ENCODE assay signal across 1 cellular context in the genomic region with DNA sequence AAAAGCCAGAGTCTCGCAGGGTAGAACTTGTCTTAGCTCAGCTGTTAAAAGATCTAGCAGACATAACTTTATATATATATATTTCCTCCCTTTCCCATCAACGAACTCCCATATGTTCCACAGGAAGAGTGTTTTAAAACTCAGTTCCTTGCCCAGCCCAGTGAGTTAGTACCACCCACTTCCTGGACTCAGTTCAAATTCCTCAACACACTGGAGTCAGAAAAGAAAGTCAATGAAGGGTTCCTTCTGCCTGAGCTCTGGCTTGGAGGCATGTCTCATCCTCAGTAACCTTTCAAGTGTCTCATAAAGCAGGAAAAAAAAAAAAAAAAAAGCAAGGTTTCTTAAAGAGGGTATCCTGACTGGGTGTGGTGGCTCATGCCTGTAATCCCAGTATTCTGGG.
TF ChIP-seq lines count a peak whose summit lies in the region.

No MANE protein-coding gene starts in this region.

TF ChIP-seq in HepG2, 621 proteins besides CTCF, POLR2A, EP300 and RAD21:
- TF ChIP-seq, protein P1, sequence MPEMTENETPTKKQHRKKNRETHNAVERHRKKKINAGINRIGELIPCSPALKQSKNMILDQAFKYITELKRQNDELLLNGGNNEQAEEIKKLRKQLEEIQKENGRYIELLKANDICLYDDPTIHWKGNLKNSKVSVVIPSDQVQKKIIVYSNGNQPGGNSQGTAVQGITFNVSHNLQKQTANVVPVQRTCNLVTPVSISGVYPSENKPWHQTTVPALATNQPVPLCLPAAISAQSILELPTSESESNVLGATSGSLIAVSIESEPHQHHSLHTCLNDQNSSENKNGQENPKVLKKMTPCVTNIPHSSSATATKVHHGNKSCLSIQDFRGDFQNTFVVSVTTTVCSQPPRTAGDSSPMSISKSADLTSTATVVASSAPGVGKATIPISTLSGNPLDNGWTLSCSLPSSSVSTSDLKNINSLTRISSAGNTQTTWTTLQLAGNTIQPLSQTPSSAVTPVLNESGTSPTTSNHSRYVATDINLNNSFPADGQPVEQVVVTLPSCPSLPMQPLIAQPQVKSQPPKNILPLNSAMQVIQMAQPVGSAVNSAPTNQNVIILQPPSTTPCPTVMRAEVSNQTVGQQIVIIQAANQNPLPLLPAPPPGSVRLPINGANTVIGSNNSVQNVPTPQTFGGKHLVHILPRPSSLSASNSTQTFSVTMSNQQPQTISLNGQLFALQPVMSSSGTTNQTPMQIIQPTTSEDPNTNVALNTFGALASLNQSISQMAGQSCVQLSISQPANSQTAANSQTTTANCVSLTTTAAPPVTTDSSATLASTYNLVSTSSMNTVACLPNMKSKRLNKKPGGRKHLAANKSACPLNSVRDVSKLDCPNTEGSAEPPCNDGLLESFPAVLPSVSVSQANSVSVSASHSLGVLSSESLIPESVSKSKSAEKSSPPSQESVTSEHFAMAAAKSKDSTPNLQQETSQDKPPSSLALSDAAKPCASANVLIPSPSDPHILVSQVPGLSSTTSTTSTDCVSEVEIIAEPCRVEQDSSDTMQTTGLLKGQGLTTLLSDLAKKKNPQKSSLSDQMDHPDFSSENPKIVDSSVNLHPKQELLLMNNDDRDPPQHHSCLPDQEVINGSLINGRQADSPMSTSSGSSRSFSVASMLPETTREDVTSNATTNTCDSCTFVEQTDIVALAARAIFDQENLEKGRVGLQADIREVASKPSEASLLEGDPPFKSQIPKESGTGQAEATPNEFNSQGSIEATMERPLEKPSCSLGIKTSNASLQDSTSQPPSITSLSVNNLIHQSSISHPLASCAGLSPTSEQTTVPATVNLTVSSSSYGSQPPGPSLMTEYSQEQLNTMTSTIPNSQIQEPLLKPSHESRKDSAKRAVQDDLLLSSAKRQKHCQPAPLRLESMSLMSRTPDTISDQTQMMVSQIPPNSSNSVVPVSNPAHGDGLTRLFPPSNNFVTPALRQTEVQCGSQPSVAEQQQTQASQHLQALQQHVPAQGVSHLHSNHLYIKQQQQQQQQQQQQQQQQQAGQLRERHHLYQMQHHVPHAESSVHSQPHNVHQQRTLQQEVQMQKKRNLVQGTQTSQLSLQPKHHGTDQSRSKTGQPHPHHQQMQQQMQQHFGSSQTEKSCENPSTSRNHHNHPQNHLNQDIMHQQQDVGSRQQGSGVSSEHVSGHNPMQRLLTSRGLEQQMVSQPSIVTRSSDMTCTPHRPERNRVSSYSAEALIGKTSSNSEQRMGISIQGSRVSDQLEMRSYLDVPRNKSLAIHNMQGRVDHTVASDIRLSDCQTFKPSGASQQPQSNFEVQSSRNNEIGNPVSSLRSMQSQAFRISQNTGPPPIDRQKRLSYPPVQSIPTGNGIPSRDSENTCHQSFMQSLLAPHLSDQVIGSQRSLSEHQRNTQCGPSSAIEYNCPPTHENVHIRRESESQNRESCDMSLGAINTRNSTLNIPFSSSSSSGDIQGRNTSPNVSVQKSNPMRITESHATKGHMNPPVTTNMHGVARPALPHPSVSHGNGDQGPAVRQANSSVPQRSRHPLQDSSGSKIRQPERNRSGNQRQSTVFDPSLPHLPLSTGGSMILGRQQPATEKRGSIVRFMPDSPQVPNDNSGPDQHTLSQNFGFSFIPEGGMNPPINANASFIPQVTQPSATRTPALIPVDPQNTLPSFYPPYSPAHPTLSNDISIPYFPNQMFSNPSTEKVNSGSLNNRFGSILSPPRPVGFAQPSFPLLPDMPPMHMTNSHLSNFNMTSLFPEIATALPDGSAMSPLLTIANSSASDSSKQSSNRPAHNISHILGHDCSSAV (CRISPR knock-in tag; IDR thresholded peaks at IDR 0.05; ENCODE audit: borderline replicate concordance), result no peak
- TF ChIP-seq ZNF276 (CRISPR knock-in tag; IDR thresholded peaks at IDR 0.05; ENCODE audit: low read depth) (no peak), IKZF4 (CRISPR knock-in tag; IDR thresholded peaks at IDR 0.05; ENCODE audit: borderline replicate concordance, low read depth, not compliant biosample characterization) (no peak), SMAD3 (CRISPR knock-in tag; IDR thresholded peaks at IDR 0.05) (no peak), ISL2 (CRISPR knock-in tag; IDR thresholded peaks at IDR 0.05) (no peak), ZBTB10 (CRISPR knock-in tag; IDR thresholded peaks at IDR 0.05; ENCODE audit: borderline replicate concordance) (no peak), ZNF230 (CRISPR knock-in tag; IDR thresholded peaks at IDR 0.05) (no peak), ZNF850 (CRISPR knock-in tag; conservative IDR thresholded peaks at IDR 0.05) (no peak), EEA1 (CRISPR knock-in tag; IDR thresholded peaks at IDR 0.05; ENCODE audit: borderline replicate concordance) (no peak), CENPT (CRISPR knock-in tag; IDR thresholded peaks at IDR 0.05; ENCODE audit: low read depth) (no peak), ZFP90 (CRISPR knock-in tag; IDR thresholded peaks at IDR 0.05; ENCODE audit: borderline replicate concordance) (no peak), ZNF318 (CRISPR knock-in tag; IDR thresholded peaks at IDR 0.05) (no peak), RBAK (CRISPR knock-in tag; IDR thresholded peaks at IDR 0.05) (no peak)
- TF ChIP-seq, protein P2, sequence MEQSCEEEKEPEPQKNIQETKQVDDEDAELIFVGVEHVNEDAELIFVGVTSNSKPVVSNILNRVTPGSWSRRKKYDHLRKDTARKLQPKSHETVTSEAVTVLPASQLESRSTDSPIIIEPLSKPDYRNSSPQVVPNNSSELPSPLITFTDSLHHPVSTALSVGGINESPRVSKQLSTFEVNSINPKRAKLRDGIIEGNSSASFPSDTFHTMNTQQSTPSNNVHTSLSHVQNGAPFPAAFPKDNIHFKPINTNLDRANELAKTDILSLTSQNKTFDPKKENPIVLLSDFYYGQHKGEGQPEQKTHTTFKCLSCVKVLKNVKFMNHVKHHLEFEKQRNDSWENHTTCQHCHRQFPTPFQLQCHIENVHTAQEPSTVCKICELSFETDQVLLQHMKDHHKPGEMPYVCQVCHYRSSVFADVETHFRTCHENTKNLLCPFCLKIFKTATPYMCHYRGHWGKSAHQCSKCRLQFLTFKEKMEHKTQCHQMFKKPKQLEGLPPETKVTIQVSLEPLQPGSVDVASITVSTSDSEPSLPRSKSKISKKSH (CRISPR knock-in tag; IDR thresholded peaks at IDR 0.05; ENCODE audit: borderline replicate concordance), result no peak
TF ChIP-seq in HepG2: peak in this region for 0.
